12 cellular contexts compared by ENCODE assay signal in the genomic region with DNA sequence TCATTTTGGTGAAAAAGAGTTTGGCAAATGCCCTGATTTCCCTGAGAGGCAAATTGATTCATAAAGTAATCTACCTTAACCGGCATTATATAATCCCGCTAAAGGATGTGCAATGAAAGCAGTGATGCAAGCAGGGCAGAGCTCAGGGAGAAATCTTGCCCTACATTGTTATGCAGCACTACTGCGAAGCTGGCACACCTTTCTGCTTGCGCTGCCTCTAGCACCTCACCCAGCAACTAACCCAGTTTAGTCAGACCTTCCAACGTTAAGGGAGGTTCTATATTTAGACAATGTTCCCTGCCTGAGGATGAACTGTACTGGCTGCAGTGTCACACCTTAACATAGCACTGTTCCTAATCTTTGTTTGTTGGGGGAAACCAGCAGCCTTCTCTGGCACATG.
"Had no signal": no experiment of that assay in that cellular context is flagged by ENCODE, and none has a peak within 500 bp of the region (broad histone marks: within the 10 kb centered on the region; RNA-seq: fewer than 3 reads in every experiment).

No MANE protein-coding gene starts in this region.

- ATAC-seq: left lung had no signal

- H3K9me3 ChIP-seq: left lung, spleen had no signal

- H3K36me3 ChIP-seq: cardiac muscle cell, left lung, spleen had no signal

- H3K27me3 ChIP-seq: cardiac muscle cell, left lung, spleen had no signal

- H3K4me3 ChIP-seq: cardiac muscle cell, coronary artery, left lung, spleen had no signal

- DNase-seq: activated B cell treated with CpG ODN at 0.5 μM for 24 hours; activated CD4-positive, alpha-beta T cell treated with anti-CD3 and anti-CD28 coated beads, Interleukin-2, amount 10 ng/mL, durations not matched to agents 7 days and 5 days; activated CD8-positive, alpha-beta memory T cell treated with anti-CD3 and anti-CD28 coated beads for 24 hours; activated naive CD4-positive, alpha-beta T cell treated with anti-CD3 and anti-CD28 coated beads for 36 hours; effector CD4-positive, alpha-beta T cell; left lung; spleen; stimulated activated CD4-positive, alpha-beta T cell treated with anti-CD3 and anti-CD28 coated beads, Interleukin-2, amount 100 ng/mL, for 24 hours; stimulated activated naive CD4-positive, alpha-beta T cell treated with Interleukin-2 at 50 U/mL for 16 hours; T-helper 2 cell had no signal

- H3K27ac ChIP-seq: cardiac muscle cell, coronary artery, left lung, spleen had no signal

- H3K4me1 ChIP-seq: left lung, spleen had no signal
